16 cellular contexts compared by ENCODE assay signal in the genomic region with DNA sequence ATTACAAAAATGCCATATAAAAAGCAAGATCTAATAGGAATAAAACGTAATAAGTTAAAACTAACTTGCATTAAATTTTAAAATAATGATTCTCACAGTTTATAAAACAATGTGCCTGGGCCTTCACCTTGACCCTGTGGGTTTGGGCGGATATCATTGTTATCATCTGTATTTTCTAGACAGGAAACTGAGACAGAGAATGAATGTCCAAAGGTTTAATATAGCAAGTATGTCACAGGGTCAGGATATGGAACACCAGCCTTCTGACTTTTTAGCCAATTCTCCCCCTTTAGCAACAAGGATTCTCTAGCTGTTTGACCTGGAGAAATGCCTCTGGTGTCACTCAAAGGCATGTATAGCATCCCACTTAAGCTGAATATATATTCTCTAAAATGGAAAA.
"Had no signal": no experiment of that assay in that cellular context is flagged by ENCODE, and none has a peak within 500 bp of the region (broad histone marks: within the 10 kb centered on the region; RNA-seq: fewer than 3 reads in every experiment).

No MANE protein-coding gene starts in this region.

- H3K4me1 ChIP-seq: psoas muscle, suprapubic skin had no signal

- H3K36me3 ChIP-seq: neutrophil, suprapubic skin, thyroid gland, uterus had no signal

- ATAC-seq: psoas muscle; stimulated activated effector memory CD8-positive, alpha-beta T cell treated with anti-CD3 and anti-CD28 coated beads, Interleukin-12 subunit alpha, Interleukin-12 subunit beta, amount 100 ng/mL, for 72 hours; stimulated activated naive CD8-positive, alpha-beta T cell treated with anti-CD3 and anti-CD28 coated beads, Interleukin-15, Interleukin-2, amounts not matched to agents 100 U/mL and 50 U/mL, for 24 hours had no signal

- H3K4me3 ChIP-seq: heart right ventricle, psoas muscle, suprapubic skin, thyroid gland, uterus had no signal

- H3K9me3 ChIP-seq: heart right ventricle, neutrophil, psoas muscle, suprapubic skin, thyroid gland, uterus had no signal

- H3K27ac ChIP-seq: neutrophil, psoas muscle, suprapubic skin, thyroid gland had no signal

- DNase-seq: erythroblast; heart right ventricle; hypothalamus; islet precursor cell; naive B cell; nephron progenitor cell; psoas muscle; small intestine; stimulated activated CD4-positive, alpha-beta T cell treated with anti-CD3 and anti-CD28 coated beads, Interleukin-4, amount 100 ng/mL, for 1 hour; stimulated activated CD8-positive, alpha-beta memory T cell treated with anti-CD3 and anti-CD28 coated beads, Interleukin-4, amount 100 ng/mL, for 48 hours; stimulated activated naive CD8-positive, alpha-beta T cell treated with anti-CD3 and anti-CD28 coated beads, Interleukin-15, Interleukin-2, amounts not matched to agents 100 U/mL and 50 U/mL, for 24 hours; thyroid gland; uterus had no signal

- H3K27me3 ChIP-seq: heart right ventricle, neutrophil, suprapubic skin, thyroid gland, uterus had no signal
